ENCODE assay signal across 9 cellular contexts in the genomic region with DNA sequence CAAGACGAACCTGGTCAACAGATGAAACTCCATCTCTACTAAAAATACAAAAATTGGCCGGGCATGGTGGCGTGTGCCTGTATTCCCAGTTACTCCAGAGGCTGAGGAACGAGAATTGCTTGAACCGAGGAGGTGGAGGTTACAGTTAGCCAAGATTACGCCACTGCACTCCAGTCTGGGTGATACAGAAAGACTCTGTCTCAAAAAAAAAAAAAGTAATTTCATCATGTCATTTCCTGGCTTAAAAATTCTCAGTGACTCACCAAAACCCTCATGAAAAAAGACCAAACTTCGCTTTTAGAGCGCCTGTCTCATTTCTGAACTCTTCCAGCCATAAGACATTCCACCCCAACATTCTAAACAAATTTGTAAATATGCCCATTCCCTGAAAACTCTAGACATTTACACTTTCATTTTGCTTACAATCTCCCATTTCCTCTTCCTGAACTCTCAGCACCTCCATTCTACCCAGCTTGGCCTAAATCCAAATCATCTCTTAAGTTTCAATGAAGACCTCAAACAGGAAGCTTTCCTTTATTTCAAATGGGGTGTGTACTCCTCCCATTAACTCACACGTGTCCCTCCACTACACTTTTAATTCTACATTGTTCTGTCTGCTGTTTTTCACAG. TPM values are rescaled to one million over a fixed set of nuclear protein-coding genes. Genes with fewer than 3 reads are reported as not detected.
DNase-seq lines count a peak whose midpoint lies in the region; ATAC-seq and TF ChIP-seq lines count a peak whose summit lies in the region.
"Had no signal": no experiment of that assay in that cellular context is flagged by ENCODE, and none has a peak within 500 bp of the region (broad histone marks: within the 10 kb centered on the region; RNA-seq: fewer than 3 reads in every experiment).

No MANE protein-coding gene starts in this region.

- intact Hi-C loops in left ventricle myocardium superior (cut with micrococcal nuclease): no loop called here

- no peak for ATAC-seq in activated CD8-positive, alpha-beta T cell treated with anti-CD3 and anti-CD28 coated beads, Interleukin-2, amount 10 ng/mL, durations not matched to agents 7 days and 5 days
- ATAC-seq in left ventricle myocardium superior: peak; percentile 79
- no peak for ATAC-seq in effector memory CD8-positive, alpha-beta T cell (replicated peaks)
- ATAC-seq in HG03520 (IDR thresholded peaks at IDR 0.05; ENCODE audit: unreplicated experiment): no peak

- H3K4me1 Mint-ChIP-seq in activated CD8-positive, alpha-beta T cell treated with anti-CD3 and anti-CD28 coated beads, Interleukin-2, amount 10 ng/mL, durations not matched to agents 7 days and 5 days (ENCODE audit: low read depth): peaks cover 8% of the 10 kb centered on the region
- peaks cover 0 to 6% of the 10 kb centered on the region in 2 donors for H3K4me1 Mint-ChIP-seq in effector memory CD8-positive, alpha-beta T cell (ENCODE audit: low read depth in 2 of 2)

- H3K4me3 ChIP-seq in AG04449 (ENCODE audit: low read depth, low read length) (no peak overlapping the region), HL-60 (replicated peaks; ENCODE audit: insufficient read depth, low read length) (peak overlapping the region; percentile 9)
- H3K4me3 ChIP-seq: cardiac muscle cell had no signal

- H3K27ac ChIP-seq in HL-60 (replicated peaks): no peak overlapping the region
- H3K27ac ChIP-seq: cardiac muscle cell had no signal

- DNase-seq in AG04449 (ENCODE audit: low read depth, low spot score) (peak; percentile 65), HL-60 (ENCODE audit: low read depth in 1 of 2, low spot score in 1 of 2) (peak; percentile 55), left ventricle myocardium superior (no peak), globus pallidus (ENCODE audit: low spot score) (no peak), GM19238 (ENCODE audit: insufficient read length, low spot score) (no peak)
- no peak for DNase-seq in activated CD8-positive, alpha-beta T cell treated with anti-CD3 and anti-CD28 coated beads, Interleukin-2, amount 10 ng/mL, durations not matched to agents 7 days and 5 days
- no peak for DNase-seq in effector memory CD8-positive, alpha-beta T cell

- POLR2A ChIA-PET in AG04449 (lab: Yijun Ruan, JAX): no interaction called here
- POLR2A ChIA-PET in activated CD8-positive, alpha-beta T cell treated with anti-CD3 and anti-CD28 coated beads, Interleukin-2, amount 10 ng/mL, durations not matched to agents 7 days and 5 days (lab: Charles Lee): no interaction called here

- no peaks in the 10 kb centered on the region for H3K27me3 ChIP-seq in HL-60 (ENCODE audit: insufficient read depth, poor library complexity, severe bottlenecking)
- H3K27me3 ChIP-seq: cardiac muscle cell had no signal

- H3K36me3 Mint-ChIP-seq in activated CD8-positive, alpha-beta T cell treated with anti-CD3 and anti-CD28 coated beads, Interleukin-2, amount 10 ng/mL, durations not matched to agents 7 days and 5 days (ENCODE audit: low read depth): no peaks in the 10 kb centered on the region
- H3K36me3 Mint-ChIP-seq in effector memory CD8-positive, alpha-beta T cell (ENCODE audit: insufficient read depth): no peaks in the 10 kb centered on the region

- peak overlapping the region; percentile 51 for H3K27ac Mint-ChIP-seq in activated CD8-positive, alpha-beta T cell treated with anti-CD3 and anti-CD28 coated beads, Interleukin-2, amount 10 ng/mL, durations not matched to agents 7 days and 5 days
- no peak overlapping the region for H3K27ac Mint-ChIP-seq in effector memory CD8-positive, alpha-beta T cell

- H3K9me3 Mint-ChIP-seq in activated CD8-positive, alpha-beta T cell treated with anti-CD3 and anti-CD28 coated beads, Interleukin-2, amount 10 ng/mL, durations not matched to agents 7 days and 5 days (ENCODE audit: insufficient read depth): no peaks in the 10 kb centered on the region
- H3K9me3 Mint-ChIP-seq in effector memory CD8-positive, alpha-beta T cell: no peaks in the 10 kb centered on the region

- peak overlapping the region; percentile 1 for H3K4me3 Mint-ChIP-seq in activated CD8-positive, alpha-beta T cell treated with anti-CD3 and anti-CD28 coated beads, Interleukin-2, amount 10 ng/mL, durations not matched to agents 7 days and 5 days
- H3K4me3 Mint-ChIP-seq in effector memory CD8-positive, alpha-beta T cell: no peak overlapping the region

- TF ChIP-seq CTCF in AG04449 (IDR thresholded peaks at IDR 0.05; ENCODE audit: insufficient read depth, low read length, missing control alignments) (no peak), HL-60 (IDR thresholded peaks at IDR 0.05; ENCODE audit: insufficient read depth, low read length) (no peak)

- CTCF ChIA-PET in AG04449 (lab: Yijun Ruan, JAX): no interaction called here
- CTCF ChIA-PET in activated CD8-positive, alpha-beta T cell treated with anti-CD3 and anti-CD28 coated beads, Interleukin-2, amount 10 ng/mL, durations not matched to agents 7 days and 5 days (lab: Charles Lee): no interaction called here

- no peaks in the 10 kb centered on the region for H3K27me3 Mint-ChIP-seq in activated CD8-positive, alpha-beta T cell treated with anti-CD3 and anti-CD28 coated beads, Interleukin-2, amount 10 ng/mL, durations not matched to agents 7 days and 5 days (ENCODE audit: low read depth)
- peaks cover 22 to 29% of the 10 kb centered on the region in 2 donors for H3K27me3 Mint-ChIP-seq in effector memory CD8-positive, alpha-beta T cell

RNA-seq across cellular contexts. Expression of gene PRRC2C, which starts 50.5 kb away (rescaled TPM):
- 100 to 1,000 TPM; 222 to 228 TPM for total RNA-seq in activated CD8-positive, alpha-beta T cell treated with anti-CD3 and anti-CD28 coated beads, Interleukin-2, amount 10 ng/mL, durations not matched to agents 7 days and 5 days
- 51.7 TPM for total RNA-seq in left ventricle myocardium superior

Comparison
In these comparisons a context has a peak if more than half of its experiments do, and no peak if none do; other contexts are left out.
1. DNase-seq: peak in AG04449 (single experiment) and HL-60 (2 of 2); none in activated CD8-positive, alpha-beta T cell treated with anti-CD3 and anti-CD28 coated beads, Interleukin-2, amount 10 ng/mL, durations not matched to agents 7 days and 5 days (single experiment), left ventricle myocardium superior (single experiment), globus pallidus (single experiment), GM19238 (single experiment) and effector memory CD8-positive, alpha-beta T cell (0 of 3).